Comparison of ENCODE assay signal across 18 cellular contexts in the genomic region with DNA sequence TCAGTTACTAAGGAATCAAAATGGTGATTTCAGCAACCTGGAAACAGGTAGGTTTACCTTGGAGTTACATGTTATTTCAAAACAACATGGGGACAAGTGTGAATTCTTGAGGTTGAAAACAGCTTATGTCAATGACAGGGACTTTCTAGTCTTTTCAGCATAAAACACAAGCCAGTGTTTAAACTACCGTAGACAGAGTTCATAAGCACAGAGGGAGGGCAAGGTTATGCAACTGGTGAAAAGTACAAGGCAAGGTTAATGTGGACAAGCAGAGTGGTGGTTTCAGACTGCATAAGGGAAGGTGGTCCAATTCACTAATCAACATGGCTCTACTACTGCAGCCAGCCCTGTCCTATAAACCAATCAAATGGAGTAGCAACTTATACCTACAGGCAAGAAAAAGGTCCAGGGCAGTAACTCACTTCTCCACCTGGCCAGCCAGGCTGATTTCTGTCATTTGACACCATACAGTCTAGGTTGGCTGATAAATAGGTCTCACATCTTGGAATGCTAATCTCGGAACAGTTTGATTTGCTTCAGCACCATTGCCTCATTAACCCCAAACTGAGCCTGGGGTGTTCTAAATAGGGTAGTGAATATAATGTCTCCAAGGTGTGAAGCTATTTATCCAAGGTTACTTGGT.
DNase-seq lines count a peak whose midpoint lies in the region; TF ChIP-seq lines count a peak whose summit lies in the region.
"Had no signal": no experiment of that assay in that cellular context is flagged by ENCODE, and none has a peak within 500 bp of the region (broad histone marks: within the 10 kb centered on the region; RNA-seq: fewer than 3 reads in every experiment).

No MANE protein-coding gene starts in this region.

- H3K4me1 ChIP-seq in esophagus muscularis mucosa (no peaks in the 10 kb centered on the region), liver (ENCODE audit: control insufficient read depth in 4 of 4, insufficient read depth in 4 of 4, low read length in 3 of 4) (peaks cover 4 to 31% (median 21%) of the 10 kb centered on the region in 4 donors)
- no peaks in the 10 kb centered on the region for H3K4me1 ChIP-seq in effector memory CD4-positive, alpha-beta T cell (ENCODE audit: control insufficient read depth, insufficient read depth, low read length, poor library complexity, severe bottlenecking)

- H3K27ac ChIP-seq in esophagus muscularis mucosa (replicated peaks in 1 of 4) (no peak overlapping the region), liver (ENCODE audit: low read depth in 1 of 2, low read length in 2 of 2) (peak overlapping the region; percentile 68 to 77)
- H3K27ac ChIP-seq in effector memory CD4-positive, alpha-beta T cell (ENCODE audit: insufficient read depth, low read length, poor library complexity, severe bottlenecking): no peak overlapping the region

- WGBS in esophagus muscularis mucosa: 63% methylated on average over 2 of the region's 2 CpGs
- 37% methylated on average over 2 of the region's 2 CpGs for WGBS in liver

- peak; percentile 59 to 71 for TF ChIP-seq RAD21 in liver (IDR thresholded peaks at IDR 0.05)

- H3K9ac ChIP-seq in liver (ENCODE audit: low read depth in 1 of 2, low read length in 2 of 2): no peak overlapping the region

- TF ChIP-seq POLR2A in esophagus muscularis mucosa (IDR thresholded peaks at IDR 0.05; ENCODE audit: low read depth): no peak

- H3K9me3 ChIP-seq in esophagus muscularis mucosa: no peaks in the 10 kb centered on the region
- H3K9me3 ChIP-seq in liver (ENCODE audit: control insufficient read depth in 4 of 4, low read length in 3 of 4): no peaks in the 10 kb centered on the region
- H3K9me3 ChIP-seq in effector memory CD4-positive, alpha-beta T cell (ENCODE audit: control insufficient read depth, low read length): no peaks in the 10 kb centered on the region
- H3K9me3 ChIP-seq: BE2C had no signal

- H3K36me3 ChIP-seq in esophagus muscularis mucosa: no peaks in the 10 kb centered on the region
- no peaks in the 10 kb centered on the region for H3K36me3 ChIP-seq in liver (ENCODE audit: control insufficient read depth in 4 of 4, insufficient read depth in 3 of 4, low read depth in 1 of 4, low read length in 3 of 4)
- H3K36me3 ChIP-seq in effector memory CD4-positive, alpha-beta T cell (ENCODE audit: control insufficient read depth, insufficient read depth, low read length): no peaks in the 10 kb centered on the region
- H3K36me3 ChIP-seq: BE2C had no signal

- intact Hi-C loops in esophagus muscularis mucosa (cut with DNase I): no loop called here

- no peak for TF ChIP-seq EP300 in esophagus muscularis mucosa (IDR thresholded peaks at IDR 0.05)

- H3K27me3 ChIP-seq in esophagus muscularis mucosa (no peaks in the 10 kb centered on the region), liver (ENCODE audit: control insufficient read depth in 4 of 4, insufficient read depth in 4 of 4, low read length in 3 of 4) (no peaks in the 10 kb centered on the region)
- no peaks in the 10 kb centered on the region for H3K27me3 ChIP-seq in effector memory CD4-positive, alpha-beta T cell (replicated peaks; ENCODE audit: control insufficient read depth, insufficient read depth, low read length, poor library complexity, severe bottlenecking)
- H3K27me3 ChIP-seq: BE2C had no signal

- no peak overlapping the region for H3K4me3 ChIP-seq in esophagus muscularis mucosa
- no peak overlapping the region for H3K4me3 ChIP-seq in liver (ENCODE audit: low read depth in 1 of 3, low read length in 3 of 3)
- H3K4me3 ChIP-seq in effector memory CD4-positive, alpha-beta T cell (ENCODE audit: insufficient read depth, low read depth, low read length, poor library complexity, severe bottlenecking): no peak overlapping the region
- H3K4me3 ChIP-seq: GM12878 had no signal

- DNase-seq in NCI-H69 (lab: John Stamatoyannopoulos, UW) (peak; percentile 25), esophagus muscularis mucosa (ENCODE audit: extremely low spot score) (peak; percentile 17), retina (no peak)
- DNase-seq in effector memory CD4-positive, alpha-beta T cell: no peak
- DNase-seq in stimulated activated CD4-positive, alpha-beta T cell treated with anti-CD3 and anti-CD28 coated beads, Interleukin-4, amount 100 ng/mL, for 24 hours: no peak
- DNase-seq: ACHN; BE2C; C1 segment of cervical spinal cord; CD4-positive, CD25-positive, alpha-beta regulatory T cell; CD8-positive, alpha-beta memory T cell; COR-L47; DMS 273 treated with DMSO at 0.1 percent for 48 hours; DMS53; DND-41; EL; H9 had no signal

- TF ChIP-seq CTCF in esophagus muscularis mucosa (IDR thresholded peaks at IDR 0.05) (no peak), liver (IDR thresholded peaks at IDR 0.05; ENCODE audit: low read depth, low read length, missing input control) (no peak)

TF ChIP-seq in liver, 16 proteins besides CTCF, POLR2A, EP300 and RAD21:
- TF ChIP-seq HNF4G (IDR thresholded peaks at IDR 0.05) (peak; percentile 36), FOXA1 (IDR thresholded peaks at IDR 0.05) (peak; percentile 45), TAF1 (conservative IDR thresholded peaks at IDR 0.05) (no peak), FOXA2 (IDR thresholded peaks at IDR 0.05) (peak; percentile 74), RXRA (IDR thresholded peaks at IDR 0.05) (peak; percentile 94 to 97), HNF4A (conservative IDR thresholded peaks at IDR 0.05) (peak; percentile 84 to 89), NR2F2 (IDR thresholded peaks at IDR 0.05) (peak; percentile 35), EGR1 (IDR thresholded peaks at IDR 0.05; ENCODE audit: low read depth in 2 of 2) (no peak), YY1 (IDR thresholded peaks at IDR 0.05) (peak; percentile 90), JUND (IDR thresholded peaks at IDR 0.05) (peak in 1 of 2 donors; percentile 80), SP1 (IDR thresholded peaks at IDR 0.05) (peak; percentile 82), GABPA (IDR thresholded peaks at IDR 0.05 in 1 of 2, conservative IDR thresholded peaks at IDR 0.05 in 1 of 2) (no peak)
- TF ChIP-seq, protein P1, sequence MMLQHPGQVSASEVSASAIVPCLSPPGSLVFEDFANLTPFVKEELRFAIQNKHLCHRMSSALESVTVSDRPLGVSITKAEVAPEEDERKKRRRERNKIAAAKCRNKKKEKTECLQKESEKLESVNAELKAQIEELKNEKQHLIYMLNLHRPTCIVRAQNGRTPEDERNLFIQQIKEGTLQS (IDR thresholded peaks at IDR 0.05): peak; percentile 16
- TF ChIP-seq, protein P2, sequence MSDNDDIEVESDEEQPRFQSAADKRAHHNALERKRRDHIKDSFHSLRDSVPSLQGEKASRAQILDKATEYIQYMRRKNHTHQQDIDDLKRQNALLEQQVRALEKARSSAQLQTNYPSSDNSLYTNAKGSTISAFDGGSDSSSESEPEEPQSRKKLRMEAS (IDR thresholded peaks at IDR 0.05): peak; percentile 89
- TF ChIP-seq, protein P3, sequence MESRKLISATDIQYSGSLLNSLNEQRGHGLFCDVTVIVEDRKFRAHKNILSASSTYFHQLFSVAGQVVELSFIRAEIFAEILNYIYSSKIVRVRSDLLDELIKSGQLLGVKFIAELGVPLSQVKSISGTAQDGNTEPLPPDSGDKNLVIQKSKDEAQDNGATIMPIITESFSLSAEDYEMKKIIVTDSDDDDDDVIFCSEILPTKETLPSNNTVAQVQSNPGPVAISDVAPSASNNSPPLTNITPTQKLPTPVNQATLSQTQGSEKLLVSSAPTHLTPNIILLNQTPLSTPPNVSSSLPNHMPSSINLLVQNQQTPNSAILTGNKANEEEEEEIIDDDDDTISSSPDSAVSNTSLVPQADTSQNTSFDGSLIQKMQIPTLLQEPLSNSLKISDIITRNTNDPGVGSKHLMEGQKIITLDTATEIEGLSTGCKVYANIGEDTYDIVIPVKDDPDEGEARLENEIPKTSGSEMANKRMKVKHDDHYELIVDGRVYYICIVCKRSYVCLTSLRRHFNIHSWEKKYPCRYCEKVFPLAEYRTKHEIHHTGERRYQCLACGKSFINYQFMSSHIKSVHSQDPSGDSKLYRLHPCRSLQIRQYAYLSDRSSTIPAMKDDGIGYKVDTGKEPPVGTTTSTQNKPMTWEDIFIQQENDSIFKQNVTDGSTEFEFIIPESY (IDR thresholded peaks at IDR 0.05): peak; percentile 79
- TF ChIP-seq, protein P4, sequence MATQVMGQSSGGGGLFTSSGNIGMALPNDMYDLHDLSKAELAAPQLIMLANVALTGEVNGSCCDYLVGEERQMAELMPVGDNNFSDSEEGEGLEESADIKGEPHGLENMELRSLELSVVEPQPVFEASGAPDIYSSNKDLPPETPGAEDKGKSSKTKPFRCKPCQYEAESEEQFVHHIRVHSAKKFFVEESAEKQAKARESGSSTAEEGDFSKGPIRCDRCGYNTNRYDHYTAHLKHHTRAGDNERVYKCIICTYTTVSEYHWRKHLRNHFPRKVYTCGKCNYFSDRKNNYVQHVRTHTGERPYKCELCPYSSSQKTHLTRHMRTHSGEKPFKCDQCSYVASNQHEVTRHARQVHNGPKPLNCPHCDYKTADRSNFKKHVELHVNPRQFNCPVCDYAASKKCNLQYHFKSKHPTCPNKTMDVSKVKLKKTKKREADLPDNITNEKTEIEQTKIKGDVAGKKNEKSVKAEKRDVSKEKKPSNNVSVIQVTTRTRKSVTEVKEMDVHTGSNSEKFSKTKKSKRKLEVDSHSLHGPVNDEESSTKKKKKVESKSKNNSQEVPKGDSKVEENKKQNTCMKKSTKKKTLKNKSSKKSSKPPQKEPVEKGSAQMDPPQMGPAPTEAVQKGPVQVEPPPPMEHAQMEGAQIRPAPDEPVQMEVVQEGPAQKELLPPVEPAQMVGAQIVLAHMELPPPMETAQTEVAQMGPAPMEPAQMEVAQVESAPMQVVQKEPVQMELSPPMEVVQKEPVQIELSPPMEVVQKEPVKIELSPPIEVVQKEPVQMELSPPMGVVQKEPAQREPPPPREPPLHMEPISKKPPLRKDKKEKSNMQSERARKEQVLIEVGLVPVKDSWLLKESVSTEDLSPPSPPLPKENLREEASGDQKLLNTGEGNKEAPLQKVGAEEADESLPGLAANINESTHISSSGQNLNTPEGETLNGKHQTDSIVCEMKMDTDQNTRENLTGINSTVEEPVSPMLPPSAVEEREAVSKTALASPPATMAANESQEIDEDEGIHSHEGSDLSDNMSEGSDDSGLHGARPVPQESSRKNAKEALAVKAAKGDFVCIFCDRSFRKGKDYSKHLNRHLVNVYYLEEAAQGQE (IDR thresholded peaks at IDR 0.05): peak; percentile 82

Comparison
In these comparisons a context has a peak if more than half of its experiments do, and no peak if none do; other contexts are left out.
1. DNase-seq: peak in NCI-H69 (single experiment) and esophagus muscularis mucosa (single experiment); none in effector memory CD4-positive, alpha-beta T cell (0 of 3), stimulated activated CD4-positive, alpha-beta T cell treated with anti-CD3 and anti-CD28 coated beads, Interleukin-4, amount 100 ng/mL, for 24 hours (single experiment) and retina (single experiment).
2. H3K27ac ChIP-seq: peak in liver (2 of 2); none in esophagus muscularis mucosa (0 of 4) and effector memory CD4-positive, alpha-beta T cell (single experiment).